In genomic region chr4:139528377-139529005, GRCh38 we compare ENCODE assay signal across 8 cellular contexts. TPM values are rescaled to one million over a fixed set of nuclear protein-coding genes. Genes with fewer than 3 reads are reported as not detected.
DNase-seq lines count a peak whose midpoint lies in the region; ATAC-seq lines count a peak whose summit lies in the region.

No MANE protein-coding gene starts in this region.

- peak overlapping the region; percentile 74 for H3K27ac Mint-ChIP-seq in T-helper 17 cell
- no peak overlapping the region for H3K27ac Mint-ChIP-seq in stimulated activated memory B cell treated with anti-CD40 and anti-IgM and Interleukin-4, amounts not matched to agents 10 μg/mL and 1 μg/mL and 100 μg/mL, for 72 hours

- H3K9me3 ChIP-seq in T-helper 17 cell (ENCODE audit: control insufficient read depth, low read length, poor library complexity, severe bottlenecking): no peaks in the 10 kb centered on the region

- peaks cover 18% of the 10 kb centered on the region for H3K4me1 Mint-ChIP-seq in T-helper 17 cell
- H3K4me1 Mint-ChIP-seq in stimulated activated memory B cell treated with anti-CD40 and anti-IgM and Interleukin-4, amounts not matched to agents 10 μg/mL and 1 μg/mL and 100 μg/mL, for 72 hours: peaks cover 19% of the 10 kb centered on the region

- ATAC-seq in HG02981 (IDR thresholded peaks at IDR 0.05; ENCODE audit: unreplicated experiment) (peak; percentile 83), T-helper 17 cell (peak; percentile 36)
- ATAC-seq in stimulated activated memory B cell treated with anti-CD40 and anti-IgM and Interleukin-4, amounts not matched to agents 10 μg/mL and 1 μg/mL and 100 μg/mL, for 72 hours: no peak

- no peak overlapping the region for H3K4me3 Mint-ChIP-seq in T-helper 17 cell
- H3K4me3 Mint-ChIP-seq in stimulated activated memory B cell treated with anti-CD40 and anti-IgM and Interleukin-4, amounts not matched to agents 10 μg/mL and 1 μg/mL and 100 μg/mL, for 72 hours: no peak overlapping the region

- H3K9me3 Mint-ChIP-seq in stimulated activated memory B cell treated with anti-CD40 and anti-IgM and Interleukin-4, amounts not matched to agents 10 μg/mL and 1 μg/mL and 100 μg/mL, for 72 hours: no peaks in the 10 kb centered on the region

- DNase-seq in NCI-H2107 treated with DMSO at 0.1 percent for 48 hours (lab: John Stamatoyannopoulos, UW; ENCODE audit: unreplicated experiment) (peak; percentile 5), NCI-H2107 (lab: John Stamatoyannopoulos, UW) (no peak), T-helper 17 cell (no peak), mucosa of gallbladder (ENCODE audit: low spot score) (peak; percentile 29), NCI-H1436 (lab: John Stamatoyannopoulos, UW) (no peak), NCI-H524 treated with DMSO at 0.1 percent for 48 hours (lab: John Stamatoyannopoulos, UW) (no peak)

- peaks cover 6% of the 10 kb centered on the region for H3K36me3 Mint-ChIP-seq in T-helper 17 cell (ENCODE audit: low read depth)
- peaks cover 55% of the 10 kb centered on the region for H3K36me3 Mint-ChIP-seq in stimulated activated memory B cell treated with anti-CD40 and anti-IgM and Interleukin-4, amounts not matched to agents 10 μg/mL and 1 μg/mL and 100 μg/mL, for 72 hours

- no peaks in the 10 kb centered on the region for H3K27me3 Mint-ChIP-seq in T-helper 17 cell
- H3K27me3 Mint-ChIP-seq in stimulated activated memory B cell treated with anti-CD40 and anti-IgM and Interleukin-4, amounts not matched to agents 10 μg/mL and 1 μg/mL and 100 μg/mL, for 72 hours: no peaks in the 10 kb centered on the region

RNA-seq across cellular contexts. Expression of gene SETD7, which starts 27.5 kb away (rescaled TPM):
- total RNA-seq in T-helper 17 cell: 10 to 100 TPM; 29.7 to 37.9 TPM
- 63.0 TPM for total RNA-seq in mucosa of gallbladder

Comparison
In these comparisons a context has a peak if more than half of its experiments do, and no peak if none do; other contexts are left out.
1. DNase-seq: peak in NCI-H2107 treated with DMSO at 0.1 percent for 48 hours (single experiment) and mucosa of gallbladder (single experiment); none in NCI-H2107 (single experiment), T-helper 17 cell (0 of 3), NCI-H1436 (single experiment) and NCI-H524 treated with DMSO at 0.1 percent for 48 hours (single experiment).